ENCODE assay signal across 10 cellular contexts in the genomic region with DNA sequence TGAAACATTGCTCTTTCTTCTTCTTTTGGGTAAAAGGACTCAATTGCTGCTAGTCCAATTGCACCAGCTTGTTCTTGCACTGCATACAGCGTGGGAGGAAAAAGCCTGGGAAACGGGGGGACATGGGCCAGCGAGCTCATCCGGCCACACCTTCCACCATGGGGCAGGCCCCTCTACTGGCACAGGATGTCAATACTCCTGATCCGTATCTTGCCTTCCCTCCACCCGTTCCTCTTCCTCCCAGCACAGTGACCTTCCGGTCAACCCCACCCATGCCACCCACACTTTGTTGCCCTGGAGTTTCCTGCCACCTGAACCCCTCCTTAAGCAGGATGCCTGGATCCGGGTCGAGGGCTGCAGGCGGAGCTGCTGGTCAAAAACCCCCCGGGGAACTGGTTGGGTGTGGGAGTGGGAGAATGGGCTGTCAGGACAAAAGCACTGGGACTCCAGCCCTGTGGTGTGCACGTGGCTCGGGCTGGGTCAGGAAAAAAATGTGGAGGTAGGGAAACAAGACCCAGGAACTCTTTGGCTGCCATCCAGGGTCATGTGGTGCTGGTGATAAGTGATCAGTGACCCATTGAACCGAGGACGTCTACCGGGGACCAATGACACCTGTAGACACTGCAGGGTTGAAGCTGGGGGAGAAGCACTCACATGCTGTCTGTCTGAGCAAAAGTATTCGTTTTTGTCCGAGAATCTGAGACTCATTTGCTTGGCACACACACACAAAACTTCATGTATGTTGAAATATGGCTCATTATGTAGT. TPM values are rescaled to one million over a fixed set of nuclear protein-coding genes. Genes with fewer than 3 reads are reported as not detected.
DNase-seq lines count a peak whose midpoint lies in the region; ATAC-seq and TF ChIP-seq lines count a peak whose summit lies in the region.
"Had no signal": no experiment of that assay in that cellular context is flagged by ENCODE, and none has a peak within 500 bp of the region (broad histone marks: within the 10 kb centered on the region; RNA-seq: fewer than 3 reads in every experiment).

No MANE protein-coding gene starts in this region.

- intact Hi-C loops in activated CD8-positive, alpha-beta T cell treated with anti-CD3 and anti-CD28 coated beads for 36 hours (cut with micrococcal nuclease), result loop anchor here (5.0 to 10.0 kb wide), 2 partner anchors 33 to 531 kb away; a partner anchor contains a TSS
- intact Hi-C loops in left ventricle myocardium superior (cut with micrococcal nuclease), result no loop called here
- intact Hi-C loops in MCF 10A (cut with micrococcal nuclease), result no loop called here

- no peak for DNase-seq in activated CD8-positive, alpha-beta T cell treated with anti-CD3 and anti-CD28 coated beads for 36 hours
- DNase-seq in left ventricle myocardium superior (peak; percentile 57), epidermal melanocyte (ENCODE audit: insufficient read length, low spot score) (no peak), NCI-H774 (lab: John Stamatoyannopoulos, UW) (no peak), OCI-M1 (lab: John Stamatoyannopoulos, UW) (no peak), MCF 10A (ENCODE audit: unreplicated experiment) (no peak)

- ATAC-seq in activated CD8-positive, alpha-beta T cell treated with anti-CD3 and anti-CD28 coated beads for 36 hours, result no peak
- ATAC-seq in left ventricle myocardium superior, result peak; percentile 70
- no peak for ATAC-seq in stimulated activated memory B cell treated with anti-CD40 and anti-IgM and Interleukin-4, amounts not matched to agents 10 μg/mL and 1 μg/mL and 100 μg/mL, for 72 hours

- POLR2A ChIA-PET in activated CD8-positive, alpha-beta T cell treated with anti-CD3 and anti-CD28 coated beads for 36 hours (lab: Charles Lee), result interaction anchor here (0.5 to 17.2 kb wide), 11 partner anchors 9 to 532 kb away, joined by 3 to 846 read pairs (median 4); a partner anchor contains a TSS
- POLR2A ChIA-PET in MCF 10A (lab: Yijun Ruan, JAX), result interaction anchor here (0.6 kb wide), 1 partner anchor 1367 kb away, joined by 3 read pairs; no protein-coding TSS in a partner anchor

- peaks cover 0 to 2% (median 0%) of the 10 kb centered on the region in 3 donors for H3K9me3 Mint-ChIP-seq in IgD-negative memory B cell
- H3K9me3 Mint-ChIP-seq in activated CD8-positive, alpha-beta T cell treated with anti-CD3 and anti-CD28 coated beads for 36 hours, result no peaks in the 10 kb centered on the region
- no peaks in the 10 kb centered on the region for H3K9me3 Mint-ChIP-seq in stimulated activated memory B cell treated with anti-CD40 and anti-IgM and Interleukin-4, amounts not matched to agents 10 μg/mL and 1 μg/mL and 100 μg/mL, for 72 hours
- no peaks in the 10 kb centered on the region for H3K9me3 Mint-ChIP-seq in MCF 10A (ENCODE audit: unreplicated experiment)
- H3K9me3 Mint-ChIP-seq: H9 had no signal

- H3K4me3 Mint-ChIP-seq in IgD-negative memory B cell (peak overlapping the region; percentile 54 to 90 (median 82)), MCF 10A (ENCODE audit: unreplicated experiment) (no peak overlapping the region)
- peak overlapping the region; percentile 76 for H3K4me3 Mint-ChIP-seq in activated CD8-positive, alpha-beta T cell treated with anti-CD3 and anti-CD28 coated beads for 36 hours
- peak overlapping the region; percentile 68 for H3K4me3 Mint-ChIP-seq in stimulated activated memory B cell treated with anti-CD40 and anti-IgM and Interleukin-4, amounts not matched to agents 10 μg/mL and 1 μg/mL and 100 μg/mL, for 72 hours
- H3K4me3 Mint-ChIP-seq: H9 had no signal

- H3K4me1 Mint-ChIP-seq in IgD-negative memory B cell (peaks cover 66 to 84% (median 79%) of the 10 kb centered on the region in 3 donors), MCF 10A (ENCODE audit: insufficient read depth, unreplicated experiment) (peaks cover 14% of the 10 kb centered on the region)
- peaks cover 81% of the 10 kb centered on the region for H3K4me1 Mint-ChIP-seq in activated CD8-positive, alpha-beta T cell treated with anti-CD3 and anti-CD28 coated beads for 36 hours (ENCODE audit: low read depth)
- H3K4me1 Mint-ChIP-seq in stimulated activated memory B cell treated with anti-CD40 and anti-IgM and Interleukin-4, amounts not matched to agents 10 μg/mL and 1 μg/mL and 100 μg/mL, for 72 hours, result peaks cover 90% of the 10 kb centered on the region

- H3K27ac Mint-ChIP-seq in IgD-negative memory B cell, result peak overlapping the region; percentile 80 to 99 (median 99)
- H3K27ac Mint-ChIP-seq in activated CD8-positive, alpha-beta T cell treated with anti-CD3 and anti-CD28 coated beads for 36 hours, result peak overlapping the region; percentile 91
- H3K27ac Mint-ChIP-seq in stimulated activated memory B cell treated with anti-CD40 and anti-IgM and Interleukin-4, amounts not matched to agents 10 μg/mL and 1 μg/mL and 100 μg/mL, for 72 hours, result peak overlapping the region; percentile 97
- no peak overlapping the region for H3K27ac Mint-ChIP-seq in MCF 10A (ENCODE audit: low read depth, unreplicated experiment)

- TF ChIP-seq CTCF in activated CD8-positive, alpha-beta T cell treated with anti-CD3 and anti-CD28 coated beads for 36 hours (IDR thresholded peaks at IDR 0.05), result no peak
- no peak for TF ChIP-seq CTCF in MCF 10A (IDR thresholded peaks at IDR 0.05; ENCODE audit: unreplicated experiment)

- no TSS peak for BruUV-seq in MCF 10A (replicated peaks; lab: Mats Ljungman, UMichigan)

- CTCF ChIA-PET in activated CD8-positive, alpha-beta T cell treated with anti-CD3 and anti-CD28 coated beads for 36 hours (lab: Charles Lee), result interaction anchor here (0.7 to 12.1 kb wide), 7 partner anchors 9 to 82 kb away, joined by 3 to 118 read pairs (median 4); no protein-coding TSS in a partner anchor
- CTCF ChIA-PET in MCF 10A (lab: Yijun Ruan, JAX), result interaction anchor here (0.5 kb wide), 1 partner anchor 43 kb away, joined by 3 read pairs; no protein-coding TSS in a partner anchor

- H3K27me3 Mint-ChIP-seq in IgD-negative memory B cell (peaks cover 6% of the 10 kb centered on the region), MCF 10A (ENCODE audit: insufficient read depth, unreplicated experiment) (peaks cover 83% of the 10 kb centered on the region)
- H3K27me3 Mint-ChIP-seq in activated CD8-positive, alpha-beta T cell treated with anti-CD3 and anti-CD28 coated beads for 36 hours, result no peaks in the 10 kb centered on the region
- H3K27me3 Mint-ChIP-seq in stimulated activated memory B cell treated with anti-CD40 and anti-IgM and Interleukin-4, amounts not matched to agents 10 μg/mL and 1 μg/mL and 100 μg/mL, for 72 hours, result no peaks in the 10 kb centered on the region

- H3K36me3 Mint-ChIP-seq in IgD-negative memory B cell, result peaks cover 6% of the 10 kb centered on the region
- peaks cover 88% of the 10 kb centered on the region for H3K36me3 Mint-ChIP-seq in activated CD8-positive, alpha-beta T cell treated with anti-CD3 and anti-CD28 coated beads for 36 hours (ENCODE audit: low read depth)
- peaks cover 17% of the 10 kb centered on the region for H3K36me3 Mint-ChIP-seq in stimulated activated memory B cell treated with anti-CD40 and anti-IgM and Interleukin-4, amounts not matched to agents 10 μg/mL and 1 μg/mL and 100 μg/mL, for 72 hours
- H3K36me3 Mint-ChIP-seq in MCF 10A (ENCODE audit: insufficient read depth, unreplicated experiment), result no peaks in the 10 kb centered on the region

RNA-seq across cellular contexts. Expression of a gene that starts 8.2 kb away (rescaled TPM):
- 27.2 TPM for polyA plus RNA-seq in IgD-negative memory B cell
- 100 to 1,000 TPM; 868 to 874 TPM for total RNA-seq in activated CD8-positive, alpha-beta T cell treated with anti-CD3 and anti-CD28 coated beads for 36 hours
- total RNA-seq in left ventricle myocardium superior (1.5 TPM), MCF 10A (2022) (not detected in 2 replicates)
- total RNA-seq: H9, kidney epithelial cell had no signal

RNA-seq across cellular contexts. Expression of a gene that starts 34.8 kb away (rescaled TPM):
- polyA plus RNA-seq in IgD-negative memory B cell, result 118 TPM
- total RNA-seq in activated CD8-positive, alpha-beta T cell treated with anti-CD3 and anti-CD28 coated beads for 36 hours, result 100 to 1,000 TPM; 284 to 285 TPM
- total RNA-seq in left ventricle myocardium superior (72.1 TPM), MCF 10A (2022) (113 and 128 TPM in 2 replicates)

Comparison
In these comparisons a context has a peak if more than half of its experiments do, and no peak if none do; other contexts are left out.
1. RNA of a gene that starts 8.2 kb away (total RNA-seq): 868 to 874 TPM in activated CD8-positive, alpha-beta T cell treated with anti-CD3 and anti-CD28 coated beads for 36 hours; 1.5 TPM in left ventricle myocardium superior (single experiment) and not detected in MCF 10A; every median in the first group is over 100 times any median in the second.